22 cellular contexts compared by ENCODE assay signal in genomic region chr3:161599702-161600101, GRCh38.
"Had no signal": no experiment of that assay in that cellular context is flagged by ENCODE, and none has a peak within 500 bp of the region (broad histone marks: within the 10 kb centered on the region; RNA-seq: fewer than 3 reads in every experiment).

No MANE protein-coding gene starts in this region.

- H3K9me3 Mint-ChIP-seq: activated B cell treated with CpG ODN at 0.5 μM for 24 hours; activated naive CD8-positive, alpha-beta T cell treated with anti-CD3 and anti-CD28 coated beads for 36 hours; activated T-helper 17 cell treated with anti-CD3 and anti-CD28 coated beads, Interleukin-2, amount 50 U/mL, for 72 hours; dendritic cell treated with granulocyte-macrophage colony-stimulating factor and Interleukin-4, amounts not matched to agents 40 ng/mL and 50 ng/mL, for 4 days; nephron progenitor cell had no signal

- H3K4me3 Mint-ChIP-seq: activated B cell treated with CpG ODN at 0.5 μM for 24 hours; activated CD4-positive, alpha-beta memory T cell treated with anti-CD3 and anti-CD28 coated beads for 36 hours; activated naive CD8-positive, alpha-beta T cell treated with anti-CD3 and anti-CD28 coated beads for 36 hours; activated T-helper 17 cell treated with anti-CD3 and anti-CD28 coated beads, Interleukin-2, amount 50 U/mL, for 72 hours; dendritic cell treated with granulocyte-macrophage colony-stimulating factor and Interleukin-4, amounts not matched to agents 40 ng/mL and 50 ng/mL, for 4 days; effector memory CD8-positive, alpha-beta T cell; nephron progenitor cell had no signal

- H3K9me3 ChIP-seq: esophagus squamous epithelium, heart right ventricle, left ventricle myocardium inferior, right atrium auricular region, transverse colon, uterus had no signal

- H3K4me1 Mint-ChIP-seq: activated B cell treated with CpG ODN at 0.5 μM for 24 hours; activated naive CD8-positive, alpha-beta T cell treated with anti-CD3 and anti-CD28 coated beads for 36 hours; activated T-helper 17 cell treated with anti-CD3 and anti-CD28 coated beads, Interleukin-2, amount 50 U/mL, for 72 hours; nephron progenitor cell had no signal

- H3K36me3 Mint-ChIP-seq: activated CD4-positive, alpha-beta memory T cell treated with anti-CD3 and anti-CD28 coated beads for 36 hours; activated naive CD8-positive, alpha-beta T cell treated with anti-CD3 and anti-CD28 coated beads for 36 hours had no signal

- H3K4me1 ChIP-seq: esophagus squamous epithelium, heart right ventricle, left ventricle myocardium inferior, right atrium auricular region, transverse colon, uterus had no signal

- H3K27me3 Mint-ChIP-seq: activated B cell treated with CpG ODN at 0.5 μM for 24 hours; activated CD4-positive, alpha-beta memory T cell treated with anti-CD3 and anti-CD28 coated beads for 36 hours; activated naive CD8-positive, alpha-beta T cell treated with anti-CD3 and anti-CD28 coated beads for 36 hours; activated T-helper 17 cell treated with anti-CD3 and anti-CD28 coated beads, Interleukin-2, amount 50 U/mL, for 72 hours; dendritic cell treated with granulocyte-macrophage colony-stimulating factor and Interleukin-4, amounts not matched to agents 40 ng/mL and 50 ng/mL, for 4 days; effector memory CD8-positive, alpha-beta T cell; progenitor cell of endocrine pancreas had no signal

- H3K4me3 ChIP-seq: cardiac muscle cell, esophagus squamous epithelium, heart right ventricle, left ventricle myocardium inferior, right atrium auricular region, transverse colon, uterus had no signal

- H3K27me3 ChIP-seq: cardiac muscle cell, esophagus squamous epithelium, heart right ventricle, right atrium auricular region, transverse colon, uterus had no signal

- H3K27ac ChIP-seq: cardiac muscle cell, esophagus squamous epithelium, heart right ventricle, left ventricle myocardium inferior, right atrium auricular region, transverse colon, uterus had no signal

- ATAC-seq: activated T-helper 17 cell treated with anti-CD3 and anti-CD28 coated beads, Interleukin-2, amount 50 U/mL, for 72 hours; effector memory CD8-positive, alpha-beta T cell; heart right ventricle; stimulated activated naive CD8-positive, alpha-beta T cell treated with anti-CD3 and anti-CD28 coated beads, Interleukin-15, Interleukin-2, amounts not matched to agents 100 U/mL and 50 U/mL, for 24 hours had no signal

- H3K27ac Mint-ChIP-seq: activated B cell treated with CpG ODN at 0.5 μM for 24 hours; activated CD4-positive, alpha-beta memory T cell treated with anti-CD3 and anti-CD28 coated beads for 36 hours; activated naive CD8-positive, alpha-beta T cell treated with anti-CD3 and anti-CD28 coated beads for 36 hours; activated T-helper 17 cell treated with anti-CD3 and anti-CD28 coated beads, Interleukin-2, amount 50 U/mL, for 72 hours; dendritic cell treated with granulocyte-macrophage colony-stimulating factor and Interleukin-4, amounts not matched to agents 40 ng/mL and 50 ng/mL, for 4 days; effector memory CD8-positive, alpha-beta T cell; nephron progenitor cell; progenitor cell of endocrine pancreas had no signal

- H3K36me3 ChIP-seq: cardiac muscle cell, esophagus squamous epithelium, heart right ventricle, left ventricle myocardium inferior, right atrium auricular region, transverse colon, uterus had no signal

- DNase-seq: activated B cell treated with CpG ODN at 0.5 μM for 24 hours; activated CD4-positive, alpha-beta memory T cell treated with anti-CD3 and anti-CD28 coated beads for 36 hours; activated CD4-positive, alpha-beta T cell treated with anti-CD3 and anti-CD28 coated beads for 4 hours; activated naive CD4-positive, alpha-beta T cell; activated naive CD8-positive, alpha-beta T cell treated with anti-CD3 and anti-CD28 coated beads for 36 hours; amniotic stem cell; effector memory CD8-positive, alpha-beta T cell; esophagus squamous epithelium; heart right ventricle; left ventricle myocardium inferior; mammary epithelial cell; midbrain; nephron progenitor cell; stimulated activated CD4-positive, alpha-beta T cell treated with anti-CD3 and anti-CD28 coated beads, Interleukin-2, amount 100 ng/mL, for 24 hours; stimulated activated naive CD8-positive, alpha-beta T cell treated with anti-CD3 and anti-CD28 coated beads, Interleukin-15, Interleukin-2, amounts not matched to agents 100 U/mL and 50 U/mL, for 24 hours; transverse colon; uterus had no signal
